In genomic region chr7:119703895-119704294, GRCh38 we compare ENCODE assay signal across 24 cellular contexts.
"Had no signal": no experiment of that assay in that cellular context is flagged by ENCODE, and none has a peak within 500 bp of the region (broad histone marks: within the 10 kb centered on the region; RNA-seq: fewer than 3 reads in every experiment).

No MANE protein-coding gene starts in this region.

- H3K27ac Mint-ChIP-seq: immature natural killer cell; naive B cell; natural killer cell treated with Interleukin-12 subunit alpha and Interleukin-12 subunit beta and Interleukin-15 and Interleukin-18, amount 100 ng/mL, for 72 hours; stimulated activated naive CD8-positive, alpha-beta T cell treated with anti-CD3 and anti-CD28 coated beads, Interleukin-15, amount 100 ng/mL, for 72 hours had no signal

- H3K4me1 ChIP-seq: lower lobe of right lung, pancreas, suprapubic skin, vagina had no signal

- H3K36me3 ChIP-seq: lower lobe of right lung, neutrophil, pancreas, suprapubic skin, vagina had no signal

- FAIRE-seq: pancreas had no signal

- H3K36me3 Mint-ChIP-seq: immature natural killer cell, naive B cell had no signal

- H3K27ac ChIP-seq: dorsolateral prefrontal cortex, lower lobe of right lung, neutrophil, pancreas, suprapubic skin, vagina had no signal

- DNase-seq: cortex of kidney; dorsolateral prefrontal cortex; effector CD4-positive, alpha-beta T cell; hypothalamus; immature natural killer cell; islet precursor cell; left ventricle myocardium superior; lower lobe of right lung; naive B cell; pancreas; stimulated activated CD4-positive, alpha-beta T cell treated with anti-CD3 and anti-CD28 coated beads, Interleukin-12 subunit alpha, Interleukin-12 subunit beta, amount 100 ng/mL, for 4 hours; stimulated activated CD4-positive, alpha-beta T cell treated with anti-CD3 and anti-CD28 coated beads, Interleukin-1b, Interleukin-23, amount 100 ng/mL, for 48 hours; stimulated activated CD4-positive, alpha-beta T cell treated with anti-CD3 and anti-CD28 coated beads, Interleukin-4, amount 100 ng/mL, for 1 hour; stimulated activated CD8-positive, alpha-beta memory T cell treated with anti-CD3 and anti-CD28 coated beads, Interleukin-4, amount 100 ng/mL, for 48 hours; stimulated activated naive CD4-positive, alpha-beta T cell; stimulated activated naive CD8-positive, alpha-beta T cell treated with anti-CD3 and anti-CD28 coated beads, Interleukin-15, amount 100 ng/mL, for 72 hours; trophoblast cell had no signal

- H3K9me3 Mint-ChIP-seq: natural killer cell treated with Interleukin-12 subunit alpha and Interleukin-12 subunit beta and Interleukin-15 and Interleukin-18, amount 100 ng/mL, for 72 hours had no signal

- H3K9me3 ChIP-seq: neutrophil, pancreas, suprapubic skin, vagina had no signal

- H3K4me3 ChIP-seq: dorsolateral prefrontal cortex, lower lobe of right lung, pancreas, smooth muscle cell, suprapubic skin, vagina had no signal

- H3K27me3 ChIP-seq: dorsolateral prefrontal cortex, neutrophil, pancreas, suprapubic skin, vagina had no signal

- H3K4me3 Mint-ChIP-seq: immature natural killer cell; naive B cell; natural killer cell treated with Interleukin-12 subunit alpha and Interleukin-12 subunit beta and Interleukin-15 and Interleukin-18, amount 100 ng/mL, for 72 hours; neural crest cell; stimulated activated naive CD8-positive, alpha-beta T cell treated with anti-CD3 and anti-CD28 coated beads, Interleukin-15, amount 100 ng/mL, for 72 hours had no signal

- H3K27me3 Mint-ChIP-seq: naive B cell; natural killer cell treated with Interleukin-12 subunit alpha and Interleukin-12 subunit beta and Interleukin-15 and Interleukin-18, amount 100 ng/mL, for 72 hours; stimulated activated naive CD8-positive, alpha-beta T cell treated with anti-CD3 and anti-CD28 coated beads, Interleukin-15, amount 100 ng/mL, for 72 hours had no signal

- ATAC-seq: left ventricle myocardium superior; lower lobe of right lung; natural killer cell treated with Interleukin-12 subunit alpha and Interleukin-12 subunit beta and Interleukin-15 and Interleukin-18, amount 100 ng/mL, for 72 hours; pancreas; sciatic nerve; stimulated activated naive CD8-positive, alpha-beta T cell treated with anti-CD3 and anti-CD28 coated beads, Interleukin-15, amount 100 ng/mL, for 72 hours had no signal

- H3K4me1 Mint-ChIP-seq: immature natural killer cell; naive B cell; neural crest cell; stimulated activated naive CD8-positive, alpha-beta T cell treated with anti-CD3 and anti-CD28 coated beads, Interleukin-15, amount 100 ng/mL, for 72 hours had no signal
